1 cellular context compared by ENCODE assay signal in the genomic region with DNA sequence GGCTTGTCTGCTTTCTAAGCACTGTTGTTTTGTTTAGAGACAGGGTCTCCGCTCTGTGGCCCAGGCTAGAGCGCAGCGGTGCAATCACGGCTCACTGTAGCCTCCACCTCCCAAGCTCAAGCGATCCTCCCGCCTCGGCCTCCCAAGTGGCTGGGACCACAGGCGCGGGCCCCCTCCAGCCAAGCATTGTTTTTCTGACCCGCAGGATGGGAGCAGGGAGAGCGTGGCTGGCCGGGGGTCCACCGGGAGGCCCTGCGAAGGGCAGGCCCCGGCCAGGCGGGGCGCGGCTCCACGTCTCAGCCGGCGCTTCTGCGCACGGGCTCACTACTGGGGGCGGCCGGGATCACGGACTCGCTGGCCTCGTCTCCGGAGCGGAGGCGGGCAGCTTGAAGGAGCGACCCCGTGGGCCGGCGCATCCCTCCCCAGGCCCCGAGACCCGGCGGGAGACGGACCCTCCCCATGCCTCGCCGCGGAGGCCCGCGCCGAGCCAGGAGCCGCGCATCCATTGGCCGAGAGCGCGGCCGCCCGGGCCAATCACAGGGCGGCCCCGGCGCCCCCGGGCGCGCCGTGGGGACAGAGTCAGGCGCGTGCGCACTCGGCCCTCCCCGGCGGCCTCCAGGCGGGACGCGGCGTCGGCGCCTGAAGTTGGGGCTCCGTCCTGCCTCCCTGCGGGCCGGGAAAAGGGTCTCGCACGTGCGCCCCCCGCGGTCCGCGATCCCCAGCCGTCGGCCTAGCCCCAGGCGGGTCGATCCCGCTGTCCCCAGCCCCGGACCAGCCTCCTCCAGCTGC.
TF ChIP-seq lines count a peak whose summit lies in the region.

No MANE protein-coding gene starts in this region.

TF ChIP-seq in K562, 482 proteins besides CTCF, POLR2A, EP300 and RAD21 (continued from another document and continues in another):
- TF ChIP-seq, protein P1, sequence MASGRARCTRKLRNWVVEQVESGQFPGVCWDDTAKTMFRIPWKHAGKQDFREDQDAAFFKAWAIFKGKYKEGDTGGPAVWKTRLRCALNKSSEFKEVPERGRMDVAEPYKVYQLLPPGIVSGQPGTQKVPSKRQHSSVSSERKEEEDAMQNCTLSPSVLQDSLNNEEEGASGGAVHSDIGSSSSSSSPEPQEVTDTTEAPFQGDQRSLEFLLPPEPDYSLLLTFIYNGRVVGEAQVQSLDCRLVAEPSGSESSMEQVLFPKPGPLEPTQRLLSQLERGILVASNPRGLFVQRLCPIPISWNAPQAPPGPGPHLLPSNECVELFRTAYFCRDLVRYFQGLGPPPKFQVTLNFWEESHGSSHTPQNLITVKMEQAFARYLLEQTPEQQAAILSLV (tag; IDR thresholded peaks at IDR 0.05): no peak
- TF ChIP-seq PTTG1 (tag; IDR thresholded peaks at IDR 0.05; ENCODE audit: low read depth): no peak
- TF ChIP-seq YY1 (IDR thresholded peaks at IDR 0.05; ENCODE audit: borderline replicate concordance in 1 of 3, control insufficient read depth in 1 of 3, extremely low read depth in 1 of 3, insufficient read depth in 3 of 3, insufficient read length in 1 of 3, insufficient replicate concordance in 2 of 3, low read depth in 1 of 3, low read length in 2 of 3): peak in 1 of 3 experiments; percentile 11
- TF ChIP-seq PCBP1 (IDR thresholded peaks at IDR 0.05; ENCODE audit: low read depth, low read length, poor library complexity, severe bottlenecking): peak; percentile 79
- TF ChIP-seq TFAM (CRISPR knock-in tag; conservative IDR thresholded peaks at IDR 0.05): no peak
- TF ChIP-seq ZNF282 (CRISPR knock-in tag; IDR thresholded peaks at IDR 0.05): no peak
- no peak for TF ChIP-seq ZNF76 (CRISPR knock-in tag; IDR thresholded peaks at IDR 0.05; ENCODE audit: borderline replicate concordance)
- TF ChIP-seq SPI1 (IDR thresholded peaks at IDR 0.05; ENCODE audit: borderline replicate concordance, low read depth, low read length): no peak
- TF ChIP-seq POLR2B (IDR thresholded peaks at IDR 0.05; ENCODE audit: low read depth, partially characterized antibody): peak; percentile 75
- no peak for TF ChIP-seq NCOA6 (IDR thresholded peaks at IDR 0.05)
- peak; percentile 56 for TF ChIP-seq TBP (optimal IDR thresholded peaks at IDR 0.05; ENCODE audit: low read depth, low read length)
- TF ChIP-seq LCOR (CRISPR knock-in tag; IDR thresholded peaks at IDR 0.05): peak; percentile 72; the same call in 1 of the 2 replicates
- 0 out of 2 replicates have a peak, but pooled peaks have one; percentile 75 for TF ChIP-seq RBM34 (IDR thresholded peaks at IDR 0.05; ENCODE audit: borderline replicate concordance, insufficient read depth, low read length)
- TF ChIP-seq, protein P2, sequence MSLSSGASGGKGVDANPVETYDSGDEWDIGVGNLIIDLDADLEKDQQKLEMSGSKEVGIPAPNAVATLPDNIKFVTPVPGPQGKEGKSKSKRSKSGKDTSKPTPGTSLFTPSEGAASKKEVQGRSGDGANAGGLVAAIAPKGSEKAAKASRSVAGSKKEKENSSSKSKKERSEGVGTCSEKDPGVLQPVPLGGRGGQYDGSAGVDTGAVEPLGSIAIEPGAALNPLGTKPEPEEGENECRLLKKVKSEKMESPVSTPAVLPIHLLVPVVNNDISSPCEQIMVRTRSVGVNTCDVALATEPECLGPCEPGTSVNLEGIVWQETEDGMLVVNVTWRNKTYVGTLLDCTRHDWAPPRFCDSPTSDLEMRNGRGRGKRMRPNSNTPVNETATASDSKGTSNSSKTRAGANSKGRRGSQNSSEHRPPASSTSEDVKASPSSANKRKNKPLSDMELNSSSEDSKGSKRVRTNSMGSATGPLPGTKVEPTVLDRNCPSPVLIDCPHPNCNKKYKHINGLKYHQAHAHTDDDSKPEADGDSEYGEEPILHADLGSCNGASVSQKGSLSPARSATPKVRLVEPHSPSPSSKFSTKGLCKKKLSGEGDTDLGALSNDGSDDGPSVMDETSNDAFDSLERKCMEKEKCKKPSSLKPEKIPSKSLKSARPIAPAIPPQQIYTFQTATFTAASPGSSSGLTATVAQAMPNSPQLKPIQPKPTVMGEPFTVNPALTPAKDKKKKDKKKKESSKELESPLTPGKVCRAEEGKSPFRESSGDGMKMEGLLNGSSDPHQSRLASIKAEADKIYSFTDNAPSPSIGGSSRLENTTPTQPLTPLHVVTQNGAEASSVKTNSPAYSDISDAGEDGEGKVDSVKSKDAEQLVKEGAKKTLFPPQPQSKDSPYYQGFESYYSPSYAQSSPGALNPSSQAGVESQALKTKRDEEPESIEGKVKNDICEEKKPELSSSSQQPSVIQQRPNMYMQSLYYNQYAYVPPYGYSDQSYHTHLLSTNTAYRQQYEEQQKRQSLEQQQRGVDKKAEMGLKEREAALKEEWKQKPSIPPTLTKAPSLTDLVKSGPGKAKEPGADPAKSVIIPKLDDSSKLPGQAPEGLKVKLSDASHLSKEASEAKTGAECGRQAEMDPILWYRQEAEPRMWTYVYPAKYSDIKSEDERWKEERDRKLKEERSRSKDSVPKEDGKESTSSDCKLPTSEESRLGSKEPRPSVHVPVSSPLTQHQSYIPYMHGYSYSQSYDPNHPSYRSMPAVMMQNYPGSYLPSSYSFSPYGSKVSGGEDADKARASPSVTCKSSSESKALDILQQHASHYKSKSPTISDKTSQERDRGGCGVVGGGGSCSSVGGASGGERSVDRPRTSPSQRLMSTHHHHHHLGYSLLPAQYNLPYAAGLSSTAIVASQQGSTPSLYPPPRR (CRISPR knock-in tag; IDR thresholded peaks at IDR 0.05; ENCODE audit: borderline replicate concordance): peak; percentile 57; the same call in 1 of the 2 replicates
- 0 out of 2 replicates have a peak, but pooled peaks have one; percentile 15 for TF ChIP-seq EGR1 (conservative IDR thresholded peaks at IDR 0.05)
- TF ChIP-seq BRF1 (IDR thresholded peaks at IDR 0.05; ENCODE audit: borderline replicate concordance, extremely low read depth, insufficient read length): no peak
- 0 out of 2 replicates have a peak, but pooled peaks have one; percentile 39 for TF ChIP-seq ATF7 (IDR thresholded peaks at IDR 0.05)
- no peak for TF ChIP-seq NR2F6 (CRISPR knock-in tag; IDR thresholded peaks at IDR 0.05)
- TF ChIP-seq PHF20 (IDR thresholded peaks at IDR 0.05; ENCODE audit: partially characterized antibody): peak; percentile 64
- TF ChIP-seq, protein P3, sequence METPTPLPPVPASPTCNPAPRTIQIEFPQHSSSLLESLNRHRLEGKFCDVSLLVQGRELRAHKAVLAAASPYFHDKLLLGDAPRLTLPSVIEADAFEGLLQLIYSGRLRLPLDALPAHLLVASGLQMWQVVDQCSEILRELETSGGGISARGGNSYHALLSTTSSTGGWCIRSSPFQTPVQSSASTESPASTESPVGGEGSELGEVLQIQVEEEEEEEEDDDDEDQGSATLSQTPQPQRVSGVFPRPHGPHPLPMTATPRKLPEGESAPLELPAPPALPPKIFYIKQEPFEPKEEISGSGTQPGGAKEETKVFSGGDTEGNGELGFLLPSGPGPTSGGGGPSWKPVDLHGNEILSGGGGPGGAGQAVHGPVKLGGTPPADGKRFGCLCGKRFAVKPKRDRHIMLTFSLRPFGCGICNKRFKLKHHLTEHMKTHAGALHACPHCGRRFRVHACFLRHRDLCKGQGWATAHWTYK (CRISPR knock-in tag; IDR thresholded peaks at IDR 0.05): no peak
- peak; percentile 67; the same call in 1 of the 2 replicates for TF ChIP-seq ZNF263 (CRISPR knock-in tag; IDR thresholded peaks at IDR 0.05; ENCODE audit: borderline replicate concordance)
- TF ChIP-seq PHF21A (IDR thresholded peaks at IDR 0.05; ENCODE audit: borderline replicate concordance, low read depth): no peak
- TF ChIP-seq, protein P4, sequence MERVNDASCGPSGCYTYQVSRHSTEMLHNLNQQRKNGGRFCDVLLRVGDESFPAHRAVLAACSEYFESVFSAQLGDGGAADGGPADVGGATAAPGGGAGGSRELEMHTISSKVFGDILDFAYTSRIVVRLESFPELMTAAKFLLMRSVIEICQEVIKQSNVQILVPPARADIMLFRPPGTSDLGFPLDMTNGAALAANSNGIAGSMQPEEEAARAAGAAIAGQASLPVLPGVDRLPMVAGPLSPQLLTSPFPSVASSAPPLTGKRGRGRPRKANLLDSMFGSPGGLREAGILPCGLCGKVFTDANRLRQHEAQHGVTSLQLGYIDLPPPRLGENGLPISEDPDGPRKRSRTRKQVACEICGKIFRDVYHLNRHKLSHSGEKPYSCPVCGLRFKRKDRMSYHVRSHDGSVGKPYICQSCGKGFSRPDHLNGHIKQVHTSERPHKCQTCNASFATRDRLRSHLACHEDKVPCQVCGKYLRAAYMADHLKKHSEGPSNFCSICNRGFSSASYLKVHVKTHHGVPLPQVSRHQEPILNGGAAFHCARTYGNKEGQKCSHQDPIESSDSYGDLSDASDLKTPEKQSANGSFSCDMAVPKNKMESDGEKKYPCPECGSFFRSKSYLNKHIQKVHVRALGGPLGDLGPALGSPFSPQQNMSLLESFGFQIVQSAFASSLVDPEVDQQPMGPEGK (CRISPR knock-in tag; IDR thresholded peaks at IDR 0.05; ENCODE audit: borderline replicate concordance): no peak
- TF ChIP-seq, protein P5, sequence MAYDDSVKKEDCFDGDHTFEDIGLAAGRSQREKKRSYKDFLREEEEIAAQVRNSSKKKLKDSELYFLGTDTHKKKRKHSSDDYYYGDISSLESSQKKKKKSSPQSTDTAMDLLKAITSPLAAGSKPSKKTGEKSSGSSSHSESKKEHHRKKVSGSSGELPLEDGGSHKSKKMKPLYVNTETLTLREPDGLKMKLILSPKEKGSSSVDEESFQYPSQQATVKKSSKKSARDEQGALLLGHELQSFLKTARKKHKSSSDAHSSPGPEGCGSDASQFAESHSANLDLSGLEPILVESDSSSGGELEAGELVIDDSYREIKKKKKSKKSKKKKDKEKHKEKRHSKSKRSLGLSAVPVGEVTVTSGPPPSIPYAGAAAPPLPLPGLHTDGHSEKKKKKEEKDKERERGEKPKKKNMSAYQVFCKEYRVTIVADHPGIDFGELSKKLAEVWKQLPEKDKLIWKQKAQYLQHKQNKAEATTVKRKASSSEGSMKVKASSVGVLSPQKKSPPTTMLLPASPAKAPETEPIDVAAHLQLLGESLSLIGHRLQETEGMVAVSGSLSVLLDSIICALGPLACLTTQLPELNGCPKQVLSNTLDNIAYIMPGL (CRISPR knock-in tag; IDR thresholded peaks at IDR 0.05): 0 out of 2 replicates have a peak, but pooled peaks have one; percentile 67
- peak; percentile 81 for TF ChIP-seq RB1 (IDR thresholded peaks at IDR 0.05; ENCODE audit: low read depth)
- peak; percentile 11; the same call in 1 of the 2 replicates for TF ChIP-seq HNRNPL (IDR thresholded peaks at IDR 0.05; ENCODE audit: low read depth, low read length)
- TF ChIP-seq DACH1 (IDR thresholded peaks at IDR 0.05; ENCODE audit: partially characterized antibody): no peak
- TF ChIP-seq ARID2 (IDR thresholded peaks at IDR 0.05): no peak
- TF ChIP-seq, protein P6, sequence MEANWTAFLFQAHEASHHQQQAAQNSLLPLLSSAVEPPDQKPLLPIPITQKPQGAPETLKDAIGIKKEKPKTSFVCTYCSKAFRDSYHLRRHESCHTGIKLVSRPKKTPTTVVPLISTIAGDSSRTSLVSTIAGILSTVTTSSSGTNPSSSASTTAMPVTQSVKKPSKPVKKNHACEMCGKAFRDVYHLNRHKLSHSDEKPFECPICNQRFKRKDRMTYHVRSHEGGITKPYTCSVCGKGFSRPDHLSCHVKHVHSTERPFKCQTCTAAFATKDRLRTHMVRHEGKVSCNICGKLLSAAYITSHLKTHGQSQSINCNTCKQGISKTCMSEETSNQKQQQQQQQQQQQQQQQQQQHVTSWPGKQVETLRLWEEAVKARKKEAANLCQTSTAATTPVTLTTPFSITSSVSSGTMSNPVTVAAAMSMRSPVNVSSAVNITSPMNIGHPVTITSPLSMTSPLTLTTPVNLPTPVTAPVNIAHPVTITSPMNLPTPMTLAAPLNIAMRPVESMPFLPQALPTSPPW (CRISPR knock-in tag; IDR thresholded peaks at IDR 0.05): peak; percentile 81
- TF ChIP-seq, protein P7, sequence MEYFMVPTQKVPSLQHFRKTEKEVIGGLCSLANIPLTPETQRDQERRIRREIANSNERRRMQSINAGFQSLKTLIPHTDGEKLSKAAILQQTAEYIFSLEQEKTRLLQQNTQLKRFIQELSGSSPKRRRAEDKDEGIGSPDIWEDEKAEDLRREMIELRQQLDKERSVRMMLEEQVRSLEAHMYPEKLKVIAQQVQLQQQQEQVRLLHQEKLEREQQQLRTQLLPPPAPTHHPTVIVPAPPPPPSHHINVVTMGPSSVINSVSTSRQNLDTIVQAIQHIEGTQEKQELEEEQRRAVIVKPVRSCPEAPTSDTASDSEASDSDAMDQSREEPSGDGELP (CRISPR knock-in tag; IDR thresholded peaks at IDR 0.05; ENCODE audit: borderline replicate concordance): peak; percentile 67; the same call in 1 of the 2 replicates
- no peak for TF ChIP-seq ZKSCAN8 (CRISPR knock-in tag; IDR thresholded peaks at IDR 0.05)
- peak; percentile 11 to 40; a peak in 2 of 4 replicates for TF ChIP-seq KDM1A (IDR thresholded peaks at IDR 0.05)
- no peak for TF ChIP-seq CC2D1A (IDR thresholded peaks at IDR 0.05)
- peak; percentile 11 for TF ChIP-seq SAP30 (IDR thresholded peaks at IDR 0.05; ENCODE audit: borderline replicate concordance, insufficient read depth, low read depth, low read length, poor library complexity, severe bottlenecking)
- peak; percentile 75 for TF ChIP-seq CXXC5 (CRISPR knock-in tag; IDR thresholded peaks at IDR 0.05)
- peak; percentile 89 for TF ChIP-seq RBFOX2 (IDR thresholded peaks at IDR 0.05; ENCODE audit: low read depth, low read length)
- no peak for TF ChIP-seq NEUROD1 (IDR thresholded peaks at IDR 0.05; ENCODE audit: borderline replicate concordance, low read depth, low read length, partially characterized antibody)
- no peak for TF ChIP-seq LARP7 (IDR thresholded peaks at IDR 0.05)
- no peak for TF ChIP-seq NCOR1 (IDR thresholded peaks at IDR 0.05)
- 0 out of 2 replicates have a peak, but pooled peaks have one; percentile 14 for TF ChIP-seq NFIC (IDR thresholded peaks at IDR 0.05)
- TF ChIP-seq, protein P8, sequence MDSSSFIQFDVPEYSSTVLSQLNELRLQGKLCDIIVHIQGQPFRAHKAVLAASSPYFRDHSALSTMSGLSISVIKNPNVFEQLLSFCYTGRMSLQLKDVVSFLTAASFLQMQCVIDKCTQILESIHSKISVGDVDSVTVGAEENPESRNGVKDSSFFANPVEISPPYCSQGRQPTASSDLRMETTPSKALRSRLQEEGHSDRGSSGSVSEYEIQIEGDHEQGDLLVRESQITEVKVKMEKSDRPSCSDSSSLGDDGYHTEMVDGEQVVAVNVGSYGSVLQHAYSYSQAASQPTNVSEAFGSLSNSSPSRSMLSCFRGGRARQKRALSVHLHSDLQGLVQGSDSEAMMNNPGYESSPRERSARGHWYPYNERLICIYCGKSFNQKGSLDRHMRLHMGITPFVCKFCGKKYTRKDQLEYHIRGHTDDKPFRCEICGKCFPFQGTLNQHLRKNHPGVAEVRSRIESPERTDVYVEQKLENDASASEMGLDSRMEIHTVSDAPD (CRISPR knock-in tag; IDR thresholded peaks at IDR 0.05): no peak
- TF ChIP-seq SREBF2 (CRISPR knock-in tag; IDR thresholded peaks at IDR 0.05): no peak
- TF ChIP-seq, protein P9, sequence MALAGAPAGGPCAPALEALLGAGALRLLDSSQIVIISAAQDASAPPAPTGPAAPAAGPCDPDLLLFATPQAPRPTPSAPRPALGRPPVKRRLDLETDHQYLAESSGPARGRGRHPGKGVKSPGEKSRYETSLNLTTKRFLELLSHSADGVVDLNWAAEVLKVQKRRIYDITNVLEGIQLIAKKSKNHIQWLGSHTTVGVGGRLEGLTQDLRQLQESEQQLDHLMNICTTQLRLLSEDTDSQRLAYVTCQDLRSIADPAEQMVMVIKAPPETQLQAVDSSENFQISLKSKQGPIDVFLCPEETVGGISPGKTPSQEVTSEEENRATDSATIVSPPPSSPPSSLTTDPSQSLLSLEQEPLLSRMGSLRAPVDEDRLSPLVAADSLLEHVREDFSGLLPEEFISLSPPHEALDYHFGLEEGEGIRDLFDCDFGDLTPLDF (CRISPR knock-in tag; IDR thresholded peaks at IDR 0.05): no peak
- TF ChIP-seq GTF2A2 (tag; IDR thresholded peaks at IDR 0.05): no peak
